ENCODE assay signal across 9 cellular contexts in genomic region chr10:98323221-98324164, GRCh38. TPM values are rescaled to one million over a fixed set of nuclear protein-coding genes. Genes with fewer than 3 reads are reported as not detected.
A peak's percentile ranks its signal among the peaks of the same experiment; 100 is the strongest.
DNase-seq lines count a peak whose midpoint lies in the region; ATAC-seq and TF ChIP-seq lines count a peak whose summit lies in the region.
"Had no signal": no experiment of that assay in that cellular context is flagged by ENCODE, and none has a peak within 500 bp of the region (broad histone marks: within the 10 kb centered on the region; RNA-seq: fewer than 3 reads in every experiment).

No MANE protein-coding gene starts in this region.

- H3K36me3 ChIP-seq in cardiac muscle cell = no peaks in the 10 kb centered on the region

- CTCF ChIA-PET in CD4-positive, alpha-beta T cell (lab: Charles Lee) = no interaction called here

- no peaks in the 10 kb centered on the region for H3K27me3 ChIP-seq in cardiac muscle cell
- no peaks in the 10 kb centered on the region for H3K27me3 ChIP-seq in CD4-positive, alpha-beta T cell (ENCODE audit: control insufficient read depth, insufficient read depth, low read length)

- POLR2A ChIA-PET in CD4-positive, alpha-beta T cell (lab: Charles Lee) = no interaction called here

- peaks cover 17% of the 10 kb centered on the region for H3K27me3 Mint-ChIP-seq in stimulated activated naive CD8-positive, alpha-beta T cell treated with anti-CD3 and anti-CD28 coated beads, Interleukin-15, amount 100 ng/mL, for 72 hours
- H3K27me3 Mint-ChIP-seq in stimulated activated naive B cell treated with anti-CD40 and anti-IgM and Interleukin-4, amounts not matched to agents 10 μg/mL and 1 μg/mL and 100 μg/mL, for 72 hours = peaks cover 10 to 11% of the 10 kb centered on the region in 2 donors
- H3K27me3 Mint-ChIP-seq in CD4-positive, alpha-beta T cell = peaks cover 15% of the 10 kb centered on the region

- H3K9me3 ChIP-seq in cardiac muscle cell (ENCODE audit: low read depth) = no peaks in the 10 kb centered on the region
- no peaks in the 10 kb centered on the region for H3K9me3 ChIP-seq in CD4-positive, alpha-beta T cell (ENCODE audit: control insufficient read depth, low read length)

- intact Hi-C loops in CD4-positive, alpha-beta T cell (cut with DNase I, micrococcal nuclease) = no loop called here

- H3K9me3 Mint-ChIP-seq in stimulated activated naive CD8-positive, alpha-beta T cell treated with anti-CD3 and anti-CD28 coated beads, Interleukin-15, amount 100 ng/mL, for 72 hours = peaks cover 2 to 5% of the 10 kb centered on the region in 2 donors
- peaks cover 0 to 2% of the 10 kb centered on the region in 2 donors for H3K9me3 Mint-ChIP-seq in stimulated activated naive B cell treated with anti-CD40 and anti-IgM and Interleukin-4, amounts not matched to agents 10 μg/mL and 1 μg/mL and 100 μg/mL, for 72 hours
- H3K9me3 Mint-ChIP-seq in CD4-positive, alpha-beta T cell = no peaks in the 10 kb centered on the region

- H3K4me1 ChIP-seq in cardiac muscle cell (ENCODE audit: low read depth) = peaks cover 12% of the 10 kb centered on the region

- H3K27ac ChIP-seq in cardiac muscle cell = peak overlapping the region; percentile 0
- no peak overlapping the region for H3K27ac ChIP-seq in CD4-positive, alpha-beta T cell (ENCODE audit: low read depth, low read length)

- H3K4me1 Mint-ChIP-seq in stimulated activated naive CD8-positive, alpha-beta T cell treated with anti-CD3 and anti-CD28 coated beads, Interleukin-15, amount 100 ng/mL, for 72 hours = no peaks in the 10 kb centered on the region
- H3K4me1 Mint-ChIP-seq in stimulated activated naive B cell treated with anti-CD40 and anti-IgM and Interleukin-4, amounts not matched to agents 10 μg/mL and 1 μg/mL and 100 μg/mL, for 72 hours = peaks cover 5 to 12% of the 10 kb centered on the region in 2 donors
- H3K4me1 Mint-ChIP-seq in CD4-positive, alpha-beta T cell (ENCODE audit: low read depth) = no peaks in the 10 kb centered on the region

- ATAC-seq in stimulated activated naive CD8-positive, alpha-beta T cell treated with anti-CD3 and anti-CD28 coated beads, Interleukin-15, Interleukin-2, amounts not matched to agents 100 U/mL and 50 U/mL, for 24 hours = peak; percentile 74
- no peak for ATAC-seq in stimulated activated naive CD8-positive, alpha-beta T cell treated with anti-CD3 and anti-CD28 coated beads, Interleukin-15, amount 100 ng/mL, for 72 hours
- ATAC-seq in SK-N-SH treated with all-trans-retinoic acid at 6 μM for 48 hours (peak; percentile 83), GM21526 (IDR thresholded peaks at IDR 0.05; ENCODE audit: low FRiP score, unreplicated experiment) (no peak)
- peak; percentile 79 to 90 for ATAC-seq in stimulated activated naive B cell treated with anti-CD40 and anti-IgM and Interleukin-4, amounts not matched to agents 10 μg/mL and 1 μg/mL and 100 μg/mL, for 72 hours (replicated peaks)
- ATAC-seq in CD4-positive, alpha-beta T cell (ENCODE audit: poor library complexity) = no peak

- no peak overlapping the region for H3K4me3 Mint-ChIP-seq in stimulated activated naive CD8-positive, alpha-beta T cell treated with anti-CD3 and anti-CD28 coated beads, Interleukin-15, amount 100 ng/mL, for 72 hours
- H3K4me3 Mint-ChIP-seq in stimulated activated naive B cell treated with anti-CD40 and anti-IgM and Interleukin-4, amounts not matched to agents 10 μg/mL and 1 μg/mL and 100 μg/mL, for 72 hours = no peak overlapping the region
- no peak overlapping the region for H3K4me3 Mint-ChIP-seq in CD4-positive, alpha-beta T cell
- H3K4me3 Mint-ChIP-seq: naive B cell had no signal

- DNase-seq in stimulated activated naive CD8-positive, alpha-beta T cell treated with anti-CD3 and anti-CD28 coated beads, Interleukin-15, Interleukin-2, amounts not matched to agents 100 U/mL and 50 U/mL, for 24 hours = peak; percentile 12
- DNase-seq in stimulated activated naive CD8-positive, alpha-beta T cell treated with anti-CD3 and anti-CD28 coated beads, Interleukin-15, amount 100 ng/mL, for 72 hours = no peak
- DNase-seq in cardiac muscle cell (ENCODE audit: low read depth in 1 of 2, low spot score in 1 of 2) (peak; percentile 34 to 78), NCI-H128 (lab: John Stamatoyannopoulos, UW; ENCODE audit: unreplicated experiment) (no peak)
- DNase-seq in stimulated activated naive B cell treated with anti-CD40 and anti-IgM and Interleukin-4, amounts not matched to agents 10 μg/mL and 1 μg/mL and 100 μg/mL, for 72 hours = peak; percentile 6
- DNase-seq in CD4-positive, alpha-beta T cell = no peak
- DNase-seq: naive B cell had no signal

- no peak overlapping the region for H3K27ac Mint-ChIP-seq in stimulated activated naive CD8-positive, alpha-beta T cell treated with anti-CD3 and anti-CD28 coated beads, Interleukin-15, amount 100 ng/mL, for 72 hours
- no peak overlapping the region for H3K27ac Mint-ChIP-seq in stimulated activated naive B cell treated with anti-CD40 and anti-IgM and Interleukin-4, amounts not matched to agents 10 μg/mL and 1 μg/mL and 100 μg/mL, for 72 hours
- H3K27ac Mint-ChIP-seq in CD4-positive, alpha-beta T cell = no peak overlapping the region

- no peak for TF ChIP-seq CTCF in cardiac muscle cell (IDR thresholded peaks at IDR 0.05; ENCODE audit: low read depth, low read length)
- TF ChIP-seq CTCF in CD4-positive, alpha-beta T cell (IDR thresholded peaks at IDR 0.05) = no peak

- peaks cover 0 to 2% of the 10 kb centered on the region in 2 donors for H3K36me3 Mint-ChIP-seq in stimulated activated naive B cell treated with anti-CD40 and anti-IgM and Interleukin-4, amounts not matched to agents 10 μg/mL and 1 μg/mL and 100 μg/mL, for 72 hours
- H3K36me3 Mint-ChIP-seq in CD4-positive, alpha-beta T cell (ENCODE audit: low read depth) = no peaks in the 10 kb centered on the region
- H3K36me3 Mint-ChIP-seq: naive B cell had no signal

- H3K4me3 ChIP-seq in cardiac muscle cell = no peak overlapping the region

TF ChIP-seq in SK-N-SH treated with all-trans-retinoic acid at 6 μM for 48 hours, 23 proteins besides CTCF, POLR2A, EP300 and RAD21:
- TF ChIP-seq PPARA (CRISPR knock-in tag; IDR thresholded peaks at IDR 0.05; ENCODE audit: borderline replicate concordance) (no peak), POU6F1 (CRISPR knock-in tag; IDR thresholded peaks at IDR 0.05; ENCODE audit: borderline replicate concordance, low read depth) (no peak), RARB (CRISPR knock-in tag; IDR thresholded peaks at IDR 0.05) (no peak), ZNF70 (CRISPR knock-in tag; IDR thresholded peaks at IDR 0.05) (no peak), CREB5 (CRISPR knock-in tag; IDR thresholded peaks at IDR 0.05; ENCODE audit: low read depth) (no peak), ZNF8 (CRISPR knock-in tag; IDR thresholded peaks at IDR 0.05) (no peak), ESRRG (CRISPR knock-in tag; IDR thresholded peaks at IDR 0.05) (no peak), TSHZ2 (CRISPR knock-in tag; IDR thresholded peaks at IDR 0.05) (no peak), SNAI2 (CRISPR knock-in tag; IDR thresholded peaks at IDR 0.05) (no peak)
TF ChIP-seq in SK-N-SH treated with all-trans-retinoic acid at 6 μM for 48 hours: peak in this region for 0.

RNA-seq across cellular contexts. Expression of gene LOXL4, which starts 55.5 kb away (rescaled TPM):
- 2.2 and 10.9 TPM in 2 replicates for total RNA-seq in cardiac muscle cell
- polyA plus RNA-seq in cardiac muscle cell = 3.1 and 9.1 TPM in 2 replicates
- total RNA-seq in CD4-positive, alpha-beta T cell = not detected

Comparison
In these comparisons a context has a peak if more than half of its experiments do, and no peak if none do; other contexts are left out.
1. ATAC-seq: peak in stimulated activated naive CD8-positive, alpha-beta T cell treated with anti-CD3 and anti-CD28 coated beads, Interleukin-15, Interleukin-2, amounts not matched to agents 100 U/mL and 50 U/mL, for 24 hours (single experiment), SK-N-SH treated with all-trans-retinoic acid at 6 μM for 48 hours (single experiment) and stimulated activated naive B cell treated with anti-CD40 and anti-IgM and Interleukin-4, amounts not matched to agents 10 μg/mL and 1 μg/mL and 100 μg/mL, for 72 hours (2 of 2); none in stimulated activated naive CD8-positive, alpha-beta T cell treated with anti-CD3 and anti-CD28 coated beads, Interleukin-15, amount 100 ng/mL, for 72 hours (single experiment), GM21526 (single experiment) and CD4-positive, alpha-beta T cell (single experiment).
2. DNase-seq: peak in stimulated activated naive CD8-positive, alpha-beta T cell treated with anti-CD3 and anti-CD28 coated beads, Interleukin-15, Interleukin-2, amounts not matched to agents 100 U/mL and 50 U/mL, for 24 hours (single experiment), cardiac muscle cell (2 of 2) and stimulated activated naive B cell treated with anti-CD40 and anti-IgM and Interleukin-4, amounts not matched to agents 10 μg/mL and 1 μg/mL and 100 μg/mL, for 72 hours (single experiment); none in stimulated activated naive CD8-positive, alpha-beta T cell treated with anti-CD3 and anti-CD28 coated beads, Interleukin-15, amount 100 ng/mL, for 72 hours (0 of 2), NCI-H128 (single experiment) and CD4-positive, alpha-beta T cell (0 of 10).